ENCODE assay signal across 8 cellular contexts in genomic region chr1:154479764-154480421, GRCh38. TPM values are rescaled to one million over a fixed set of nuclear protein-coding genes. Genes with fewer than 3 reads are reported as not detected.
DNase-seq lines count a peak whose midpoint lies in the region; ATAC-seq and TF ChIP-seq lines count a peak whose summit lies in the region.

No MANE protein-coding gene starts in this region.

- DNase-seq in C1 segment of cervical spinal cord (lab: John Stamatoyannopoulos, UW): peak in 12 of 14 donors; percentile 10 to 72 (median 48)
- DNase-seq in H7: peak; percentile 82
- DNase-seq in NCI-H2227 treated with DMSO at 0.1 percent for 48 hours (lab: John Stamatoyannopoulos, UW): peak; percentile 90
- DNase-seq in cerebellum (ENCODE audit: low spot score): peak; percentile 73
- no peak for DNase-seq in left lung
- peak in 2 of 3 experiments; percentile 24 to 42 for DNase-seq in stimulated activated CD4-positive, alpha-beta T cell treated with anti-CD3 and anti-CD28 coated beads, TNF-alpha, amount 100 ng/mL, for 4 hours (ENCODE audit: low read depth in 3 of 3)

- no peaks in the 10 kb centered on the region for H3K9me3 ChIP-seq in left lung

- intact Hi-C loops in left lung (cut with DNase I): loop anchor here (5.0 to 10.0 kb wide), 2 partner anchors 65 to 67 kb away; no protein-coding TSS in a partner anchor

- H3K27ac ChIP-seq in VCaP: peak overlapping the region; percentile 53
- H3K27ac ChIP-seq in left lung: no peak overlapping the region

- H3K4me3 ChIP-seq in H7 (ENCODE audit: insufficient read depth, low read depth, low read length): no peak overlapping the region
- H3K4me3 ChIP-seq in left lung: no peak overlapping the region

- H3K36me3 ChIP-seq in H7 (replicated peaks; ENCODE audit: control insufficient read depth, insufficient read depth, low read length) (no peaks in the 10 kb centered on the region), left lung (peaks cover 0 to 7% of the 10 kb centered on the region in 2 donors)

- peaks cover 13 to 46% of the 10 kb centered on the region in 2 donors for H3K4me1 ChIP-seq in left lung

- TF ChIP-seq CTCF in VCaP (conservative IDR thresholded peaks at IDR 0.05): peak; percentile 100
- peak; percentile 85 to 92 for TF ChIP-seq CTCF in left lung (IDR thresholded peaks at IDR 0.05)

- no peaks in the 10 kb centered on the region for H3K27me3 ChIP-seq in H7 (ENCODE audit: control insufficient read depth, insufficient read depth, low read length)
- H3K27me3 ChIP-seq in left lung: no peaks in the 10 kb centered on the region

- ATAC-seq in left lung (peak; percentile 85), HG02571 (IDR thresholded peaks at IDR 0.05; ENCODE audit: unreplicated experiment) (no peak)

RNA-seq across cellular contexts. Expression of gene TDRD10, which starts 22.1 kb away (rescaled TPM):
- 0.38 and 0.44 TPM in 2 replicates for total RNA-seq in H7 (2014; rRNA removed; shearing (Covaris generic))
- total RNA-seq in cerebellum: 0.82 TPM
- total RNA-seq in left lung: 1 to 10 TPM; 3.8 to 5.0 TPM

RNA-seq across cellular contexts. Expression of gene SHE, which starts 22.3 kb away (rescaled TPM):
- total RNA-seq in H7 (2014; rRNA removed; shearing (Covaris generic)): 0.55 and 0.73 TPM in 2 replicates
- 2.8 TPM for total RNA-seq in cerebellum
- 10 to 100 TPM; 17.7 to 25.3 TPM for total RNA-seq in left lung

Comparison
In these comparisons a context has a peak if more than half of its experiments do, and no peak if none do; other contexts are left out.
1. DNase-seq: peak in C1 segment of cervical spinal cord (12 of 14), H7 (single experiment), NCI-H2227 treated with DMSO at 0.1 percent for 48 hours (single experiment), cerebellum (single experiment) and stimulated activated CD4-positive, alpha-beta T cell treated with anti-CD3 and anti-CD28 coated beads, TNF-alpha, amount 100 ng/mL, for 4 hours (2 of 3); none in left lung (0 of 2).